Comparison of ENCODE assay signal across 20 cellular contexts in the genomic region with DNA sequence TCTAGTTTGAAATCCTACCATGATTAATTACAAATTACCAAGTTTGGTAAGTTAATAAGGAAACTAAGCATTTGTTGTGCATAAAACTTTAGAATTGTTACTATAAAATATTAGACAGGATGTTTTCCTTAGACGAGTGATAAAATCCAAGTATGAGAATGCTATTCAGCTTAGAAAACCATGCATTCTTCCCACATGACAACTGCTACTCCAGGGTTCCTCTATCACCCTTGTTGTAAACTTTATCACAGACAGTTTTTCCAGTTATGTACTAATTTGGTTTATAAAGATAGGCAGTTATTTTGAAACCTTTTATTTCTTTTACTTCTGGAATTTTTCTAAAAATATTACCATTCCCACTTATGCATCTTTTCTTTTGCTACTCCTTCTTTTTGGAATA. TPM values are rescaled to one million over a fixed set of nuclear protein-coding genes. Genes with fewer than 3 reads are reported as not detected.
DNase-seq lines count a peak whose midpoint lies in the region; ATAC-seq, FAIRE-seq and TF ChIP-seq lines count a peak whose summit lies in the region.
"Had no signal": no experiment of that assay in that cellular context is flagged by ENCODE, and none has a peak within 500 bp of the region (broad histone marks: within the 10 kb centered on the region; RNA-seq: fewer than 3 reads in every experiment).

No MANE protein-coding gene starts in this region.

- H3F3A ChIP-seq in neural progenitor cell (ENCODE audit: low read depth), result no peaks in the 10 kb centered on the region

- H3K4me3 ChIP-seq in neural progenitor cell, result no peak overlapping the region
- H3K4me3 ChIP-seq: BLaER1 treated with 17β-estradiol and CSF1 and Interleukin-3, amounts not matched to agents 10 nM and 100 nM had no signal

- H3K27me3 ChIP-seq in neural progenitor cell, result no peaks in the 10 kb centered on the region
- H3K27me3 ChIP-seq: BLaER1 treated with 17β-estradiol and CSF1 and Interleukin-3, amounts not matched to agents 10 nM and 100 nM had no signal

- H3K27ac ChIP-seq in neural progenitor cell, result peak overlapping the region; percentile 6
- H3K27ac ChIP-seq: 22Rv1; BLaER1 treated with 17β-estradiol and CSF1 and Interleukin-3, amounts not matched to agents 10 nM and 100 nM; KMS-11 had no signal

- no peaks in the 10 kb centered on the region for H3K4me1 ChIP-seq in neural progenitor cell

- no peak overlapping the region for H2AFZ ChIP-seq in neural progenitor cell (replicated peaks)

- H3K79me2 ChIP-seq in neural progenitor cell (ENCODE audit: low read depth), result no peaks in the 10 kb centered on the region

- ATAC-seq in central memory CD8-positive, alpha-beta T cell (replicated peaks; ENCODE audit: extremely low read depth, poor library complexity, severe bottlenecking), result no peak
- ATAC-seq in GM18907 (IDR thresholded peaks at IDR 0.05; ENCODE audit: unreplicated experiment), result no peak
- ATAC-seq: HepG2 had no signal

- no peaks in the 10 kb centered on the region for H3K4me1 Mint-ChIP-seq in central memory CD8-positive, alpha-beta T cell
- H3K4me1 Mint-ChIP-seq in neural progenitor cell, result no peaks in the 10 kb centered on the region

- no peak overlapping the region for H3K9ac ChIP-seq in neural progenitor cell
- H3K9ac ChIP-seq: BLaER1 treated with 17β-estradiol and CSF1 and Interleukin-3, amounts not matched to agents 10 nM and 100 nM; KMS-11 had no signal

- peak; percentile 18 for DNase-seq in AG08395 (ENCODE audit: low spot score)
- DNase-seq in H54 (ENCODE audit: insufficient read length, low spot score), result no peak
- DNase-seq in central memory CD8-positive, alpha-beta T cell (ENCODE audit: low spot score in 2 of 2), result no peak
- no peak for DNase-seq in neural progenitor cell (ENCODE audit: low spot score)
- DNase-seq in SW480 (ENCODE audit: low spot score), result no peak
- DNase-seq in SKM-1 treated with dmso at 0.1 percent for 144 hours (lab: John Stamatoyannopoulos, UW; ENCODE audit: unreplicated experiment), result no peak
- DNase-seq in NCI-H510A (lab: John Stamatoyannopoulos, UW), result no peak
- DNase-seq: DMS79 treated with DMSO at 0.1 percent for 48 hours, GF-D8, NCI-H1436, NCI-H2029 treated with DMSO at 0.1 percent for 48 hours, NCI-H2171 treated with DMSO at 0.1 percent for 48 hours, NCI-H446 treated with DMSO at 0.1 percent for 48 hours, NCI-H748 treated with DMSO at 0.1 percent for 48 hours, RPMI8226 had no signal

- no peaks in the 10 kb centered on the region for H3K9me3 ChIP-seq in neural progenitor cell (ENCODE audit: low read depth)
- H3K9me3 ChIP-seq: BLaER1 treated with 17β-estradiol and CSF1 and Interleukin-3, amounts not matched to agents 10 nM and 100 nM had no signal

- TF ChIP-seq CTCF in neural progenitor cell (IDR thresholded peaks at IDR 0.05), result no peak

- H4K20me1 ChIP-seq in neural progenitor cell (ENCODE audit: low read depth), result no peaks in the 10 kb centered on the region
- H4K20me1 ChIP-seq: BLaER1 treated with 17β-estradiol and CSF1 and Interleukin-3, amounts not matched to agents 10 nM and 100 nM had no signal

- no peaks in the 10 kb centered on the region for H3K27me3 Mint-ChIP-seq in central memory CD8-positive, alpha-beta T cell
- H3K27me3 Mint-ChIP-seq in neural progenitor cell (ENCODE audit: insufficient read depth, low read depth), result no peaks in the 10 kb centered on the region

- H3K36me3 ChIP-seq in neural progenitor cell, result no peaks in the 10 kb centered on the region

- peak; percentile 75 for FAIRE-seq in H54 (lab: Jason Lieb, UNC)
- FAIRE-seq: HepG2 had no signal

- no peak overlapping the region for H3K4me3 Mint-ChIP-seq in central memory CD8-positive, alpha-beta T cell
- H3K4me3 Mint-ChIP-seq in neural progenitor cell, result no peak overlapping the region

- no peaks in the 10 kb centered on the region for H3K9me3 Mint-ChIP-seq in central memory CD8-positive, alpha-beta T cell
- H3K9me3 Mint-ChIP-seq in neural progenitor cell, result no peaks in the 10 kb centered on the region

- peaks cover 47% of the 10 kb centered on the region for H3K36me3 Mint-ChIP-seq in central memory CD8-positive, alpha-beta T cell (ENCODE audit: insufficient read depth)
- H3K36me3 Mint-ChIP-seq in neural progenitor cell, result peaks cover 12% of the 10 kb centered on the region

- no peak overlapping the region for H3K4me2 ChIP-seq in neural progenitor cell
- H3K4me2 ChIP-seq: BLaER1 treated with 17β-estradiol and CSF1 and Interleukin-3, amounts not matched to agents 10 nM and 100 nM; KMS-11 had no signal

- peak overlapping the region; percentile 38 for H3K27ac Mint-ChIP-seq in central memory CD8-positive, alpha-beta T cell (ENCODE audit: low read depth)
- no peak overlapping the region for H3K27ac Mint-ChIP-seq in neural progenitor cell

- TF ChIP-seq POLR2A in H54 (IDR thresholded peaks at IDR 0.05; ENCODE audit: low read depth, low read length), result no peak

RNA-seq across cellular contexts. Expression of a gene that starts 52.0 kb away (rescaled TPM):
- total RNA-seq in neural progenitor cell (ENCODE audit: low replicate concordance), result 26.2 and 48.5 TPM in 2 replicates
